Comparison of ENCODE assay signal across 24 cellular contexts in the genomic region with DNA sequence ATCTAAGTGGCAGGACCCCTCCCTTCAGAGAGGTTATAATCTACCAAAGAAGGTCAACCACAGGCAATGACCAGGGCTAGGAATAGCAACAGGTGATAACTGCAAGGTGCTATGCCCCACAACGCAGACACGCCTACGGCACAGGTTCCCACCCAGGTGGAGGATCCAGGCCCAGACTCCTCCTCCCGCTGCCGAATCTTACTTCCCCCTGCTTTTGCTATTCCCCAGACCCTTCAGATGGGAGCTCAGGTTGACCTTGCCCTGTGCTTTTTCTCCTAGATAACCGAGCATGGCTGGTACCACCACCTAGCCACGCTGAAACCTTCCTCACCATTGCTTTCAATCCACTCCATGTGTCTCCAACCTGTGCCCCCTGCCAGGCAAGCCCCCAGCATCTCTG.
"Had no signal": no experiment of that assay in that cellular context is flagged by ENCODE, and none has a peak within 500 bp of the region (broad histone marks: within the 10 kb centered on the region; RNA-seq: fewer than 3 reads in every experiment).

No MANE protein-coding gene starts in this region.

- H3K27me3 Mint-ChIP-seq: dendritic cell treated with granulocyte-macrophage colony-stimulating factor and Interleukin-4, amounts not matched to agents 40 ng/mL and 50 ng/mL, for 4 days had no signal

- H3K36me3 Mint-ChIP-seq: activated naive CD8-positive, alpha-beta T cell treated with anti-CD3 and anti-CD28 coated beads, Interleukin-2, amount 10 ng/mL, durations not matched to agents 7 days and 5 days; naive thymus-derived CD4-positive, alpha-beta T cell had no signal

- H3K9me3 ChIP-seq: esophagus squamous epithelium, left lung, lower lobe of right lung, pancreas, testis had no signal

- H3K27me3 ChIP-seq: brain microvascular endothelial cell, pancreas, testis had no signal

- DNase-seq: activated CD4-positive, alpha-beta T cell treated with anti-CD3 and anti-CD28 coated beads for 48 hours; activated CD4-positive, alpha-beta T cell treated with anti-CD3 and anti-CD28 coated beads, Interleukin-2, amount 50 U/mL, for 48 hours; activated CD8-positive, alpha-beta memory T cell treated with anti-CD3 and anti-CD28 coated beads for 24 hours; activated effector memory CD4-positive, alpha-beta T cell treated with Interleukin-2 at 50 U/mL for 16 hours; activated naive CD4-positive, alpha-beta T cell treated with anti-CD3 and anti-CD28 coated beads for 36 hours; activated naive CD8-positive, alpha-beta T cell treated with anti-CD3 and anti-CD28 coated beads, Interleukin-2, amount 10 ng/mL, durations not matched to agents 7 days and 5 days; brain microvascular endothelial cell; caudate nucleus; effector CD4-positive, alpha-beta T cell; esophagus squamous epithelium; foreskin melanocyte; left lung; lower lobe of right lung; naive thymus-derived CD4-positive, alpha-beta T cell; pancreas; stimulated activated CD4-positive, alpha-beta T cell treated with anti-CD3 and anti-CD28 coated beads, Interleukin-15, amount 100 ng/mL, for 24 hours; stimulated activated CD4-positive, alpha-beta T cell treated with anti-CD3 and anti-CD28 coated beads, Interleukin-2, amount 100 ng/mL, for 24 hours; stimulated activated naive CD4-positive, alpha-beta T cell treated with Interleukin-2 at 50 U/mL for 16 hours; T-helper 17 cell; T1000; WERI-Rb-1 had no signal

- H3K9me3 Mint-ChIP-seq: activated naive CD4-positive, alpha-beta T cell treated with anti-CD3 and anti-CD28 coated beads for 36 hours; activated naive CD8-positive, alpha-beta T cell treated with anti-CD3 and anti-CD28 coated beads, Interleukin-2, amount 10 ng/mL, durations not matched to agents 7 days and 5 days; dendritic cell treated with granulocyte-macrophage colony-stimulating factor and Interleukin-4, amounts not matched to agents 40 ng/mL and 50 ng/mL, for 4 days had no signal

- H3K4me3 Mint-ChIP-seq: activated naive CD4-positive, alpha-beta T cell treated with anti-CD3 and anti-CD28 coated beads for 36 hours; activated naive CD8-positive, alpha-beta T cell treated with anti-CD3 and anti-CD28 coated beads, Interleukin-2, amount 10 ng/mL, durations not matched to agents 7 days and 5 days; dendritic cell treated with granulocyte-macrophage colony-stimulating factor and Interleukin-4, amounts not matched to agents 40 ng/mL and 50 ng/mL, for 4 days; naive thymus-derived CD4-positive, alpha-beta T cell; T-helper 17 cell had no signal

- H3K27ac Mint-ChIP-seq: activated naive CD4-positive, alpha-beta T cell treated with anti-CD3 and anti-CD28 coated beads for 36 hours; activated naive CD8-positive, alpha-beta T cell treated with anti-CD3 and anti-CD28 coated beads, Interleukin-2, amount 10 ng/mL, durations not matched to agents 7 days and 5 days; dendritic cell treated with granulocyte-macrophage colony-stimulating factor and Interleukin-4, amounts not matched to agents 40 ng/mL and 50 ng/mL, for 4 days; naive thymus-derived CD4-positive, alpha-beta T cell; T-helper 17 cell had no signal

- H3K4me3 ChIP-seq: esophagus squamous epithelium, left lung, lower lobe of right lung, pancreas, testis had no signal

- H3K4me1 ChIP-seq: pancreas, testis had no signal

- ATAC-seq: activated CD4-positive, CD25-positive, alpha-beta regulatory T cell treated with anti-CD3 and anti-CD28 coated beads, Interleukin-2, amount 50 U/mL, for 24 hours; naive thymus-derived CD4-positive, alpha-beta T cell; T-helper 17 cell had no signal

- H3K4me1 Mint-ChIP-seq: activated naive CD8-positive, alpha-beta T cell treated with anti-CD3 and anti-CD28 coated beads, Interleukin-2, amount 10 ng/mL, durations not matched to agents 7 days and 5 days; T-helper 17 cell had no signal

- H3K36me3 ChIP-seq: brain microvascular endothelial cell, esophagus squamous epithelium, left lung, lower lobe of right lung, pancreas, WERI-Rb-1 had no signal

- H3K27ac ChIP-seq: brain microvascular endothelial cell, left lung, lower lobe of right lung, pancreas, testis, WERI-Rb-1 had no signal
